In the genomic region with DNA sequence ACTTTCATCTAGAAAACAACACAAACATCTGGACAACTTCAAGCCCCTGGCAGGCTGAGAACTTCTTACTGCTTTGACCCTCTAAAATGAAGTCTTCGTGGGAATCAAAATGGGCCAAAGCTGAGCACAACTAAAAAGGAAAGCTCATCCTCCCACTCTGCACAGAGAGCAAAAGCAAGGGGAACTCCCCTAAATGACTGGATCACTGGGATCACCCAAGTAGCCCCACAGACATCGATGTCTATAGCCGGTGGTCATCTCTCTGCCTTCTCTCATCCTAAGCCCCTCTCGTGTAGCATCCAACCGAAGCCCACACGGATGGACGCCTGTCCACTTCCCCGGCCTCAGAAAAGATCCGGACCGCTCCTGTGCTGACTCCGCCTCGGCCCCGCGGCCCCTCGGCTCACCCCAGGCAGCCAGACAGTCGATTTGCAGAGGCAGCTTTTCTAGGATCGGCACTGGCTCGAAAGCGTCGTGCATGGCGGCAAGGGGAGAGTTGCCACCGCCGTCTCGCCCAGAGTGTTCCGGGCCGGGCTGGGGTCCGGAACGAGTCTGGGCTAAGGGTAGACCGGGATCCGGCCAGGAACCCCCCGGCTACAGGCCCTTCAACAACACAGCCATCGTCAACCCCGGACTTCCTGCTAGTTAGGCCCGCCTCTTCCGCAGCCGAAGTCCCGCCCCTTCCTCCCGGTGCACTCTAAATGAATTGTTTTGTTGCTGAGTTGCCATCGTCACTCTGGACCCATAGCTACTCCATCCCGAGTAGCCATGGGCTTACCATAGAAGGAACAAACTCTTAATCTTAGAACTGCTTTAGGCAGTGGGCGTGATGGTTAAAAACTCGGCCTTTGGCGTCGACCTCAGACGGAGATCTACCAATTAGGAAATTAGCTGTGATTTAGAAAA, we compare ENCODE assay signal across 8 cellular contexts. TPM values are rescaled to one million over a fixed set of nuclear protein-coding genes. Genes with fewer than 3 reads are reported as not detected.
A peak's percentile ranks its signal among the peaks of the same experiment; 100 is the strongest.
DNase-seq lines count a peak whose midpoint lies in the region; ATAC-seq, FAIRE-seq and TF ChIP-seq lines count a peak whose summit lies in the region.

VPS39 (minus strand) TSS at position 631 of the 906 bp plus-strand sequence; CDS start at position 480, 151 bp downstream.

- DNase-seq in NCI-H1417 (lab: John Stamatoyannopoulos, UW), result peak; percentile 69 to 82 (median 72)
- peak; percentile 69 for DNase-seq in SW480 (ENCODE audit: low spot score)
- DNase-seq in activated naive CD8-positive, alpha-beta T cell treated with anti-CD3 and anti-CD28 coated beads, Interleukin-2, amount 50 U/mL, for 24 hours, result peak; percentile 86
- peak; percentile 88 to 90 for DNase-seq in cardiac muscle cell (ENCODE audit: low read depth in 1 of 2, low spot score in 1 of 2)
- DNase-seq in pancreas, result peak; percentile 73 to 91 (median 80)
- peak; percentile 86 to 89 for DNase-seq in thyroid gland

- H3K9me3 Mint-ChIP-seq in activated naive CD8-positive, alpha-beta T cell treated with anti-CD3 and anti-CD28 coated beads, Interleukin-2, amount 50 U/mL, for 24 hours, result peaks cover 3% of the 10 kb centered on the region

- H3K9me3 ChIP-seq in cardiac muscle cell (ENCODE audit: low read depth) (no peaks in the 10 kb centered on the region), pancreas (no peaks in the 10 kb centered on the region), thyroid gland (no peaks in the 10 kb centered on the region)

- TF ChIP-seq CTCF in cardiac muscle cell (IDR thresholded peaks at IDR 0.05; ENCODE audit: low read depth, low read length), result no peak
- no peak for TF ChIP-seq CTCF in pancreas (IDR thresholded peaks at IDR 0.05)
- no peak for TF ChIP-seq CTCF in thyroid gland (IDR thresholded peaks at IDR 0.05)

- no peak for FAIRE-seq in pancreas (lab: Jason Lieb, UNC)

- H3K4me1 Mint-ChIP-seq in activated naive CD8-positive, alpha-beta T cell treated with anti-CD3 and anti-CD28 coated beads, Interleukin-2, amount 50 U/mL, for 24 hours, result peaks cover 28% of the 10 kb centered on the region

- H3K27me3 Mint-ChIP-seq in activated naive CD8-positive, alpha-beta T cell treated with anti-CD3 and anti-CD28 coated beads, Interleukin-2, amount 50 U/mL, for 24 hours, result no peaks in the 10 kb centered on the region

- H3K4me3 ChIP-seq in cardiac muscle cell (peak within 1 kb of the TSS; percentile 47), pancreas (peak within 1 kb of the TSS; percentile 80 to 95 (median 90)), thyroid gland (replicated peaks in 1 of 3) (peak within 1 kb of the TSS; percentile 87 to 97 (median 89))

- TF ChIP-seq POLR2A in GM10847 (IDR thresholded peaks at IDR 0.05; ENCODE audit: extremely low read depth, insufficient read length), result peak; percentile 64
- TF ChIP-seq POLR2A in thyroid gland (IDR thresholded peaks at IDR 0.05), result peak; percentile 7 to 70

- H3K27ac Mint-ChIP-seq in activated naive CD8-positive, alpha-beta T cell treated with anti-CD3 and anti-CD28 coated beads, Interleukin-2, amount 50 U/mL, for 24 hours, result peak within 1 kb of the TSS; percentile 90

- peaks cover 6% of the 10 kb centered on the region for H3K4me1 ChIP-seq in cardiac muscle cell (ENCODE audit: low read depth)
- H3K4me1 ChIP-seq in pancreas, result peaks cover 5 to 13% (median 8%) of the 10 kb centered on the region in 3 donors
- peaks cover 7 to 24% of the 10 kb centered on the region in 2 donors for H3K4me1 ChIP-seq in thyroid gland

- H3K27ac ChIP-seq in cardiac muscle cell (peak within 1 kb of the TSS; percentile 67), pancreas (peak within 1 kb of the TSS; percentile 44 to 62 (median 53)), thyroid gland (peak within 1 kb of the TSS; percentile 47 to 71 (median 68))

- intact Hi-C loops in pancreas (cut with DNase I), result no loop called here
- intact Hi-C loops in thyroid gland (cut with DNase I), result no loop called here

- H3K27me3 ChIP-seq in cardiac muscle cell (no peaks in the 10 kb centered on the region), pancreas (no peaks in the 10 kb centered on the region), thyroid gland (no peaks in the 10 kb centered on the region)

- peak; percentile 96 for ATAC-seq in HG02642 (IDR thresholded peaks at IDR 0.05; ENCODE audit: poor library complexity, unreplicated experiment)
- peak; percentile 98 for ATAC-seq in activated naive CD8-positive, alpha-beta T cell treated with anti-CD3 and anti-CD28 coated beads, Interleukin-2, amount 50 U/mL, for 24 hours
- peak; percentile 98 to 99 (median 99) for ATAC-seq in pancreas

- H3K36me3 ChIP-seq in cardiac muscle cell (peaks cover 22% of the 10 kb centered on the region), pancreas (peaks cover 0 to 6% (median 0%) of the 10 kb centered on the region in 3 donors), thyroid gland (peaks cover 0 to 3% of the 10 kb centered on the region in 2 donors)

- peak within 1 kb of the TSS; percentile 98 for H3K4me3 Mint-ChIP-seq in activated naive CD8-positive, alpha-beta T cell treated with anti-CD3 and anti-CD28 coated beads, Interleukin-2, amount 50 U/mL, for 24 hours

- WGBS in pancreas, 2 donors, result 1 to 2% methylated on average over 45 of the region's 45 CpGs
- WGBS in thyroid gland, 2 donors, result 2 to 9% methylated on average over 29 to 35 of the region's 45 CpGs

- H3K36me3 Mint-ChIP-seq in activated naive CD8-positive, alpha-beta T cell treated with anti-CD3 and anti-CD28 coated beads, Interleukin-2, amount 50 U/mL, for 24 hours (ENCODE audit: low read depth), result peaks cover 15% of the 10 kb centered on the region

RNA-seq across cellular contexts. Expression of gene VPS39, which starts in this region (rescaled TPM):
- total RNA-seq in cardiac muscle cell (41.9 and 56.4 TPM in 2 replicates), pancreas (10 to 100 TPM; 26.4 to 40.9 (median 29.3) TPM), thyroid gland (100 to 1,000 TPM in 2 of 4 donors, 10 to 100 TPM in 2; 75.0 to 156 (median 107) TPM)
- polyA plus RNA-seq in cardiac muscle cell (35.7 and 45.7 TPM in 2 replicates), pancreas (10 to 100 TPM; 49.3 to 52.6 TPM)

Comparison
In these comparisons a context has a peak if more than half of its experiments do, and no peak if none do; other contexts are left out.
1. Peak in every context shown above with its lines: DNase-seq, ATAC-seq, H3K4me3 ChIP-seq and H3K27ac ChIP-seq.